ENCODE assay signal across 1 cellular context in the genomic region with DNA sequence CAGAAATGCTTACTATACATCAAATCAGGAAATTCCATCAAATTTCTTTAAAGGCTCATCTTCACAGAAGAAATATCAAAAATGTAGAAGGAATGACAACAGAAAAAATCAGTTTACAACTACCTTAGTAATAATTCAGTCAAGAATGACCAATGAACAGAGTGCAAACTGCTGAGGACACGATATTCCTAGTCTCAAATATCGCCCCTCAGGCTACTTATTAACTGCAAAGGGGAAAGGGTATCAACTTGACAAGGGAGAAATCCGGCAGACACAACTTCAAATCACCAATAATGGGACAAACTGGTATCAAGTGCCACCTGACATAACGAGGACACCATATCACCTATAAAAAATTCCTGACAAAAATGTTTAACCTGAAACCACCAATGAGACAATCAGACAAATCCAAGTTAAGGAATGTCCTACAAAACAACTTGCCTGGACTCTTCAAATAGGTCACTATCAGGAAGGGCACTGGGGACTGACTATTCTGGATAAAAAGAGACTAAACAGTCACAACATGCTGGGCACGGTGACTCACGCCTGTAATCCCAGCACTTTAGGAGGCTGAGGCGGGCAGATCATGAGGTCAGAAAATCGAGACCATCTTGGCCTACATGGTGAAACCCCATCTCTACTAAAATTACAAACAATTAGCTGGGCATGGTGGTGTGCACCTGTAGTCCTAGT.
TF ChIP-seq lines count a peak whose summit lies in the region.

No MANE protein-coding gene starts in this region.

TF ChIP-seq in GM23338, 12 proteins besides CTCF, POLR2A, EP300 and RAD21 (continued from another document):
- TF ChIP-seq, protein P1, sequence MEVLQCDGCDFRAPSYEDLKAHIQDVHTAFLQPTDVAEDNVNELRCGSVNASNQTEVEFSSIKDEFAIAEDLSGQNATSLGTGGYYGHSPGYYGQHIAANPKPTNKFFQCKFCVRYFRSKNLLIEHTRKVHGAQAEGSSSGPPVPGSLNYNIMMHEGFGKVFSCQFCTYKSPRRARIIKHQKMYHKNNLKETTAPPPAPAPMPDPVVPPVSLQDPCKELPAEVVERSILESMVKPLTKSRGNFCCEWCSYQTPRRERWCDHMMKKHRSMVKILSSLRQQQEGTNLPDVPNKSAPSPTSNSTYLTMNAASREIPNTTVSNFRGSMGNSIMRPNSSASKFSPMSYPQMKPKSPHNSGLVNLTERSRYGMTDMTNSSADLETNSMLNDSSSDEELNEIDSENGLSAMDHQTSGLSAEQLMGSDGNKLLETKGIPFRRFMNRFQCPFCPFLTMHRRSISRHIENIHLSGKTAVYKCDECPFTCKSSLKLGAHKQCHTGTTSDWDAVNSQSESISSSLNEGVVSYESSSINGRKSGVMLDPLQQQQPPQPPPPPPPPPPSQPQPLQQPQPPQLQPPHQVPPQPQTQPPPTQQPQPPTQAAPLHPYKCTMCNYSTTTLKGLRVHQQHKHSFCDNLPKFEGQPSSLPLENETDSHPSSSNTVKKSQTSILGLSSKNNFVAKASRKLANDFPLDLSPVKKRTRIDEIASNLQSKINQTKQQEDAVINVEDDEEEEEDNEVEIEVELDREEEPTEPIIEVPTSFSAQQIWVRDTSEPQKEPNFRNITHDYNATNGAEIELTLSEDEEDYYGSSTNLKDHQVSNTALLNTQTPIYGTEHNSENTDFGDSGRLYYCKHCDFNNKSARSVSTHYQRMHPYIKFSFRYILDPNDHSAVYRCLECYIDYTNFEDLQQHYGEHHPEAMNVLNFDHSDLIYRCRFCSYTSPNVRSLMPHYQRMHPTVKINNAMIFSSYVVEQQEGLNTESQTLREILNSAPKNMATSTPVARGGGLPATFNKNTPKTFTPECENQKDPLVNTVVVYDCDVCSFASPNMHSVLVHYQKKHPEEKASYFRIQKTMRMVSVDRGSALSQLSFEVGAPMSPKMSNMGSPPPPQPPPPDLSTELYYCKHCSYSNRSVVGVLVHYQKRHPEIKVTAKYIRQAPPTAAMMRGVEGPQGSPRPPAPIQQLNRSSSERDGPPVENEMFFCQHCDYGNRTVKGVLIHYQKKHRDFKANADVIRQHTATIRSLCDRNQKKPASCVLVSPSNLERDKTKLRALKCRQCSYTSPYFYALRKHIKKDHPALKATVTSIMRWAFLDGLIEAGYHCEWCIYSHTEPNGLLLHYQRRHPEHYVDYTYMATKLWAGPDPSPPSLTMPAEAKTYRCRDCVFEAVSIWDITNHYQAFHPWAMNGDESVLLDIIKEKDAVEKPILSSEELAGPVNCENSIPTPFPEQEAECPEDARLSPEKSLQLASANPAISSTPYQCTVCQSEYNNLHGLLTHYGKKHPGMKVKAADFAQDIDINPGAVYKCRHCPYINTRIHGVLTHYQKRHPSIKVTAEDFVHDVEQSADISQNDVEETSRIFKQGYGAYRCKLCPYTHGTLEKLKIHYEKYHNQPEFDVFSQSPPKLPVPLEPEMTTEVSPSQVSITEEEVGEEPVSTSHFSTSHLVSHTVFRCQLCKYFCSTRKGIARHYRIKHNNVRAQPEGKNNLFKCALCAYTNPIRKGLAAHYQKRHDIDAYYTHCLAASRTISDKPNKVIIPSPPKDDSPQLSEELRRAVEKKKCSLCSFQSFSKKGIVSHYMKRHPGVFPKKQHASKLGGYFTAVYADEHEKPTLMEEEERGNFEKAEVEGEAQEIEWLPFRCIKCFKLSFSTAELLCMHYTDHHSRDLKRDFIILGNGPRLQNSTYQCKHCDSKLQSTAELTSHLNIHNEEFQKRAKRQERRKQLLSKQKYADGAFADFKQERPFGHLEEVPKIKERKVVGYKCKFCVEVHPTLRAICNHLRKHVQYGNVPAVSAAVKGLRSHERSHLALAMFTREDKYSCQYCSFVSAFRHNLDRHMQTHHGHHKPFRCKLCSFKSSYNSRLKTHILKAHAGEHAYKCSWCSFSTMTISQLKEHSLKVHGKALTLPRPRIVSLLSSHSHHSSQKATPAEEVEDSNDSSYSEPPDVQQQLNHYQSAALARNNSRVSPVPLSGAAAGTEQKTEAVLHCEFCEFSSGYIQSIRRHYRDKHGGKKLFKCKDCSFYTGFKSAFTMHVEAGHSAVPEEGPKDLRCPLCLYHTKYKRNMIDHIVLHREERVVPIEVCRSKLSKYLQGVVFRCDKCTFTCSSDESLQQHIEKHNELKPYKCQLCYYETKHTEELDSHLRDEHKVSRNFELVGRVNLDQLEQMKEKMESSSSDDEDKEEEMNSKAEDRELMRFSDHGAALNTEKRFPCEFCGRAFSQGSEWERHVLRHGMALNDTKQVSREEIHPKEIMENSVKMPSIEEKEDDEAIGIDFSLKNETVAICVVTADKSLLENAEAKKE (CRISPR knock-in tag; IDR thresholded peaks at IDR 0.05), result no peak
- no peak for TF ChIP-seq ZNF114 (CRISPR knock-in tag; IDR thresholded peaks at IDR 0.05)
- TF ChIP-seq, protein P2, sequence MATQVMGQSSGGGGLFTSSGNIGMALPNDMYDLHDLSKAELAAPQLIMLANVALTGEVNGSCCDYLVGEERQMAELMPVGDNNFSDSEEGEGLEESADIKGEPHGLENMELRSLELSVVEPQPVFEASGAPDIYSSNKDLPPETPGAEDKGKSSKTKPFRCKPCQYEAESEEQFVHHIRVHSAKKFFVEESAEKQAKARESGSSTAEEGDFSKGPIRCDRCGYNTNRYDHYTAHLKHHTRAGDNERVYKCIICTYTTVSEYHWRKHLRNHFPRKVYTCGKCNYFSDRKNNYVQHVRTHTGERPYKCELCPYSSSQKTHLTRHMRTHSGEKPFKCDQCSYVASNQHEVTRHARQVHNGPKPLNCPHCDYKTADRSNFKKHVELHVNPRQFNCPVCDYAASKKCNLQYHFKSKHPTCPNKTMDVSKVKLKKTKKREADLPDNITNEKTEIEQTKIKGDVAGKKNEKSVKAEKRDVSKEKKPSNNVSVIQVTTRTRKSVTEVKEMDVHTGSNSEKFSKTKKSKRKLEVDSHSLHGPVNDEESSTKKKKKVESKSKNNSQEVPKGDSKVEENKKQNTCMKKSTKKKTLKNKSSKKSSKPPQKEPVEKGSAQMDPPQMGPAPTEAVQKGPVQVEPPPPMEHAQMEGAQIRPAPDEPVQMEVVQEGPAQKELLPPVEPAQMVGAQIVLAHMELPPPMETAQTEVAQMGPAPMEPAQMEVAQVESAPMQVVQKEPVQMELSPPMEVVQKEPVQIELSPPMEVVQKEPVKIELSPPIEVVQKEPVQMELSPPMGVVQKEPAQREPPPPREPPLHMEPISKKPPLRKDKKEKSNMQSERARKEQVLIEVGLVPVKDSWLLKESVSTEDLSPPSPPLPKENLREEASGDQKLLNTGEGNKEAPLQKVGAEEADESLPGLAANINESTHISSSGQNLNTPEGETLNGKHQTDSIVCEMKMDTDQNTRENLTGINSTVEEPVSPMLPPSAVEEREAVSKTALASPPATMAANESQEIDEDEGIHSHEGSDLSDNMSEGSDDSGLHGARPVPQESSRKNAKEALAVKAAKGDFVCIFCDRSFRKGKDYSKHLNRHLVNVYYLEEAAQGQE (IDR thresholded peaks at IDR 0.05; ENCODE audit: unreplicated experiment), result no peak
TF ChIP-seq in GM23338: peak in this region for 0.
